In the genomic region with DNA sequence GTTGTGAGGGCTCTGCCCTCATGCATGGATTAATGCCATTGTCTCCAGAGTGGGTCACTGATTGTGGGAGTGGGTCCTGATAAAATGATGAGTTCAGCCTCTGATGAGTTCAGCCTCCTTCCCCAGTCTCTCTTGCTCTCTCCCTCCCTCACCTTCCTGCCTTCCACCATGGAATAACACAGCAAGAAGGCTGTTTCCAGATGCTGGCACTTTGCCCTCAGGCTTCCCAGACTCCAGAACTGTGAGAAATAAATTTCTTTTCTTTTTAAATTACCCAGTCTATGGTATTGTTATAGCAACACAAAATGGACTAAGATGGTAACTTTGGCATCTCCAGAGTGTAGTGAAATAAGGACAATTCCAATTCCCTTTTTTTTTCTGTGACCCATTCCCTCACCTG, we compare ENCODE assay signal across 27 cellular contexts. TPM values are rescaled to one million over a fixed set of nuclear protein-coding genes. Genes with fewer than 3 reads are reported as not detected.
A peak's percentile ranks its signal among the peaks of the same experiment; 100 is the strongest.
DNase-seq lines count a peak whose midpoint lies in the region; ATAC-seq, FAIRE-seq and TF ChIP-seq lines count a peak whose summit lies in the region.
"Had no signal": no experiment of that assay in that cellular context is flagged by ENCODE, and none has a peak within 500 bp of the region (broad histone marks: within the 10 kb centered on the region; RNA-seq: fewer than 3 reads in every experiment).

No MANE protein-coding gene starts in this region.

- H2BK120ac ChIP-seq in IMR-90 (ENCODE audit: low read depth, low read length): peak overlapping the region; percentile 85

- TF ChIP-seq CTCF in CD14-positive monocyte (IDR thresholded peaks at IDR 0.05) (no peak), IMR-90 (conservative IDR thresholded peaks at IDR 0.05; ENCODE audit: low read depth, low read length) (no peak), endothelial cell of umbilical vein (IDR thresholded peaks at IDR 0.05; ENCODE audit: extremely low read depth in 1 of 2, insufficient read depth in 1 of 2, low read depth in 1 of 2, low read length in 2 of 2) (no peak), neural progenitor cell (IDR thresholded peaks at IDR 0.05) (no peak), breast epithelium (IDR thresholded peaks at IDR 0.05) (no peak)

- intact Hi-C loops in CD14-positive monocyte (cut with micrococcal nuclease): no loop called here
- intact Hi-C loops in IMR-90 (cut with micrococcal nuclease): no loop called here
- intact Hi-C loops in endothelial cell of umbilical vein (cut with micrococcal nuclease): loop anchor here (5.0 kb wide), 1 partner anchor 102 kb away; no protein-coding TSS in a partner anchor
- intact Hi-C loops in breast epithelium (cut with DNase I; ENCODE audit: low total_unique reads): no loop called here

- H2BK15ac ChIP-seq in IMR-90 (ENCODE audit: low read depth, low read length): peak overlapping the region; percentile 98; the same call in 2 of the 3 replicates

- H4K5ac ChIP-seq in IMR-90 (ENCODE audit: low read depth, low read length): no peak overlapping the region

- H3K36me3 ChIP-seq in IMR-90 (ENCODE audit: control insufficient read depth, insufficient read depth, low read length): no peaks in the 10 kb centered on the region
- no peaks in the 10 kb centered on the region for H3K36me3 ChIP-seq in endothelial cell of umbilical vein (ENCODE audit: control insufficient read depth in 2 of 2, extremely low read depth in 1 of 2, insufficient read depth in 2 of 2, low read length in 2 of 2)
- no peaks in the 10 kb centered on the region for H3K36me3 ChIP-seq in neural progenitor cell
- H3K36me3 ChIP-seq in breast epithelium: no peaks in the 10 kb centered on the region
- H3K36me3 ChIP-seq: adrenal gland, gastroesophageal sphincter had no signal

- no peak for FAIRE-seq in endothelial cell of umbilical vein (lab: Jason Lieb, UNC)

- H3F3A ChIP-seq in neural progenitor cell (ENCODE audit: low read depth): peaks cover 16% of the 10 kb centered on the region

- H2BK20ac ChIP-seq in IMR-90 (ENCODE audit: low read depth, low read length): peak overlapping the region; percentile 70; the same call in 1 of the 2 replicates

- H3K27me3 ChIP-seq in IMR-90 (ENCODE audit: control insufficient read depth, insufficient read depth, low read length) (no peaks in the 10 kb centered on the region), endothelial cell of umbilical vein (ENCODE audit: control insufficient read depth in 2 of 2, insufficient read depth in 2 of 2, low read length in 2 of 2) (no peaks in the 10 kb centered on the region), neural progenitor cell (no peaks in the 10 kb centered on the region), breast epithelium (no peaks in the 10 kb centered on the region)
- H3K27me3 ChIP-seq: adrenal gland, dorsolateral prefrontal cortex, gastroesophageal sphincter had no signal

- peak overlapping the region; percentile 61 for H3K4ac ChIP-seq in IMR-90 (ENCODE audit: low read depth, low read length)

- peaks cover 42% of the 10 kb centered on the region for H3K4me1 Mint-ChIP-seq in CD14-positive monocyte
- peaks cover 25% of the 10 kb centered on the region for H3K4me1 Mint-ChIP-seq in neural progenitor cell
- H3K4me1 Mint-ChIP-seq: immature natural killer cell had no signal

- no peak overlapping the region for H3K9ac ChIP-seq in IMR-90 (ENCODE audit: low read depth, low read length)
- H3K9ac ChIP-seq in endothelial cell of umbilical vein (replicated peaks; ENCODE audit: extremely low read depth, insufficient read depth, low read length): peak overlapping the region; percentile 51
- H3K9ac ChIP-seq in neural progenitor cell: no peak overlapping the region

- H3K14ac ChIP-seq in IMR-90 (replicated peaks; ENCODE audit: low read depth, low read length): peak overlapping the region; percentile 61; the same call in 1 of the 2 replicates

- DNase-seq in CD14-positive monocyte (ENCODE audit: low spot score): no peak
- no peak for DNase-seq in IMR-90
- peak; percentile 71 for DNase-seq in endothelial cell of umbilical vein (ENCODE audit: low read depth, low spot score)
- DNase-seq in neural progenitor cell (ENCODE audit: low spot score): peak; percentile 51
- no peak for DNase-seq in breast epithelium (ENCODE audit: low spot score in 2 of 2)
- DNase-seq in NK-92 treated with Interleukin-12 subunit alpha and Interleukin-12 subunit beta, amount 100 ng/mL, for 24 hours (lab: John Stamatoyannopoulos, UW): no peak
- DNase-seq: activated CD4-positive, alpha-beta T cell treated with anti-CD3 and anti-CD28 coated beads for 1 hour; activated CD8-positive, alpha-beta memory T cell treated with anti-CD3 and anti-CD28 coated beads, Interleukin-2, amount 50 U/mL, for 48 hours; activated CD8-positive, alpha-beta T cell treated with anti-CD3 and anti-CD28 coated beads for 36 hours; activated naive CD4-positive, alpha-beta T cell treated with anti-CD3 and anti-CD28 coated beads for 36 hours; GOT3; immature natural killer cell; left colon; MM.1S; naive thymus-derived CD8-positive, alpha-beta T cell; NCI-H1105 treated with DMSO at 0.1 percent for 48 hours; NCI-H187 treated with DMSO at 0.1 percent for 48 hours; NCI-H2171; NCI-H510A; stimulated activated CD4-positive, alpha-beta T cell treated with anti-CD3 and anti-CD28 coated beads, Interleukin-4, amount 100 ng/mL, for 4 hours; T-helper 17 cell had no signal

- H3K9me3 Mint-ChIP-seq in CD14-positive monocyte (peaks cover 0 to 7% (median 0%) of the 10 kb centered on the region in 7 donors), neural progenitor cell (no peaks in the 10 kb centered on the region)
- H3K9me3 Mint-ChIP-seq: activated CD8-positive, alpha-beta T cell treated with anti-CD3 and anti-CD28 coated beads for 36 hours; activated naive CD4-positive, alpha-beta T cell treated with anti-CD3 and anti-CD28 coated beads for 36 hours; immature natural killer cell; naive thymus-derived CD8-positive, alpha-beta T cell had no signal

- H4K20me1 ChIP-seq in IMR-90 (ENCODE audit: insufficient read depth, low read length): no peaks in the 10 kb centered on the region
- no peaks in the 10 kb centered on the region for H4K20me1 ChIP-seq in endothelial cell of umbilical vein (replicated peaks; ENCODE audit: control insufficient read depth, extremely low read depth, insufficient read depth, low read length)
- H4K20me1 ChIP-seq in neural progenitor cell (ENCODE audit: low read depth): no peaks in the 10 kb centered on the region

- H3K4me3 Mint-ChIP-seq in CD14-positive monocyte (no peak overlapping the region), neural progenitor cell (no peak overlapping the region)
- H3K4me3 Mint-ChIP-seq: activated CD8-positive, alpha-beta T cell treated with anti-CD3 and anti-CD28 coated beads for 36 hours; activated naive CD4-positive, alpha-beta T cell treated with anti-CD3 and anti-CD28 coated beads for 36 hours; immature natural killer cell; naive thymus-derived CD8-positive, alpha-beta T cell; T-helper 17 cell had no signal

- POLR2A ChIA-PET in IMR-90 (lab: Charles Lee; ENCODE audit: unreplicated experiment): no interaction called here
- POLR2A ChIA-PET in endothelial cell of umbilical vein (lab: Charles Lee): no interaction called here

- H2BK5ac ChIP-seq in IMR-90 (ENCODE audit: low read depth, low read length, poor library complexity, severe bottlenecking): peak overlapping the region; percentile 15

- ATAC-seq in IMR-90 (ENCODE audit: low read depth) (no peak), GM21529 (IDR thresholded peaks at IDR 0.05; ENCODE audit: unreplicated experiment) (no peak), GM18867 (IDR thresholded peaks at IDR 0.05; ENCODE audit: unreplicated experiment) (no peak)
- ATAC-seq: activated CD8-positive, alpha-beta T cell treated with anti-CD3 and anti-CD28 coated beads for 36 hours; gastroesophageal sphincter; left colon; naive thymus-derived CD8-positive, alpha-beta T cell; T-helper 17 cell had no signal

- peak overlapping the region in 4 of 7 donors; percentile 6 to 65 (median 57) for H3K27ac Mint-ChIP-seq in CD14-positive monocyte
- no peak overlapping the region for H3K27ac Mint-ChIP-seq in neural progenitor cell
- H3K27ac Mint-ChIP-seq: activated CD8-positive, alpha-beta T cell treated with anti-CD3 and anti-CD28 coated beads for 36 hours; activated naive CD4-positive, alpha-beta T cell treated with anti-CD3 and anti-CD28 coated beads for 36 hours; immature natural killer cell; T-helper 17 cell had no signal

- H3K9me1 ChIP-seq in IMR-90 (ENCODE audit: insufficient read depth, low read length): peaks cover 13% of the 10 kb centered on the region
- H3K9me1 ChIP-seq in endothelial cell of umbilical vein (replicated peaks; ENCODE audit: control insufficient read depth, extremely low read depth, insufficient read depth, low read length): no peaks in the 10 kb centered on the region

- dilution Hi-C loops in IMR-90 (cut with HindIII; ENCODE audit: low sequenced_read_pairs, unreplicated experiment) (no loop called here), endothelial cell of umbilical vein (cut with MboI; ENCODE audit: extremely low pct_ligation_motif_present, low sequenced_read_pairs) (no loop called here)

- H2AFZ ChIP-seq in IMR-90 (replicated peaks; ENCODE audit: low read length, poor library complexity) (peak overlapping the region; percentile 36), endothelial cell of umbilical vein (ENCODE audit: low read depth, low read length) (peak overlapping the region; percentile 26), neural progenitor cell (replicated peaks) (no peak overlapping the region)

- H3K79me2 ChIP-seq in endothelial cell of umbilical vein (ENCODE audit: control insufficient read depth, insufficient read depth, low read length) (no peaks in the 10 kb centered on the region), neural progenitor cell (ENCODE audit: low read depth) (no peaks in the 10 kb centered on the region)

- H3K27ac ChIP-seq in IMR-90 (ENCODE audit: insufficient read depth, low read length) (no peak overlapping the region), endothelial cell of umbilical vein (ENCODE audit: insufficient read depth, low read depth, low read length) (peak overlapping the region; percentile 81), neural progenitor cell (no peak overlapping the region), breast epithelium (no peak overlapping the region)
- H3K27ac ChIP-seq: gastroesophageal sphincter, SK-N-MC had no signal

- H2AK9ac ChIP-seq in IMR-90 (replicated peaks; ENCODE audit: low read depth, low read length, poor library complexity): no peak overlapping the region

- CTCF ChIA-PET in IMR-90 (lab: Yijun Ruan, JAX): no interaction called here
- CTCF ChIA-PET in endothelial cell of umbilical vein (lab: Charles Lee): interaction anchor here (1.0 kb wide), 3 partner anchors 14 to 46 kb away, joined by 3 read pairs; no protein-coding TSS in a partner anchor

- H3K18ac ChIP-seq in IMR-90 (ENCODE audit: low read depth, low read length): peak overlapping the region; percentile 8; the same call in 1 of the 2 replicates

- TF ChIP-seq RAD21 in IMR-90 (IDR thresholded peaks at IDR 0.05; ENCODE audit: low read length): no peak

- TF ChIP-seq POLR2A in IMR-90 (IDR thresholded peaks at IDR 0.05; ENCODE audit: low read depth, low read length) (no peak), endothelial cell of umbilical vein (IDR thresholded peaks at IDR 0.05; ENCODE audit: low read depth, low read length) (no peak), breast epithelium (IDR thresholded peaks at IDR 0.05) (no peak)

- in situ Hi-C loops in IMR-90 (cut with MboI; ENCODE audit: low sequenced_read_pairs): no loop called here

- H3K4me2 ChIP-seq in IMR-90 (ENCODE audit: low read depth, low read length): no peak overlapping the region
- H3K4me2 ChIP-seq in endothelial cell of umbilical vein (ENCODE audit: insufficient read depth, low read length): peak overlapping the region; percentile 87
- peak overlapping the region; percentile 17 for H3K4me2 ChIP-seq in neural progenitor cell

- peak overlapping the region; percentile 71 for H4K91ac ChIP-seq in IMR-90 (ENCODE audit: insufficient read depth, low read depth, low read length)

- H3K4me3 ChIP-seq in IMR-90 (ENCODE audit: insufficient read depth, low read depth, low read length): no peak overlapping the region
- no peak overlapping the region for H3K4me3 ChIP-seq in endothelial cell of umbilical vein (replicated peaks in 1 of 3; ENCODE audit: insufficient read depth in 1 of 3, low read depth in 1 of 3, low read length in 3 of 3)
- H3K4me3 ChIP-seq in neural progenitor cell: no peak overlapping the region
- H3K4me3 ChIP-seq in breast epithelium: no peak overlapping the region
- H3K4me3 ChIP-seq: adrenal gland, dorsolateral prefrontal cortex, gastroesophageal sphincter, SK-N-MC had no signal

- peak overlapping the region; percentile 64; the same call in 1 of the 2 replicates for H3K23ac ChIP-seq in IMR-90 (ENCODE audit: low read depth, low read length)

- BruUV-seq in IMR-90 (replicated peaks; lab: Mats Ljungman, UMichigan): no TSS peak
- no TSS peak for BruUV-seq in endothelial cell of umbilical vein (replicated peaks; lab: Mats Ljungman, UMichigan)

- H3K27me3 Mint-ChIP-seq in CD14-positive monocyte (ENCODE audit: low read depth in 3 of 3) (peaks cover 0 to 2% (median 0%) of the 10 kb centered on the region in 3 donors), neural progenitor cell (ENCODE audit: insufficient read depth, low read depth) (peaks cover 5% of the 10 kb centered on the region)

- H4K8ac ChIP-seq in IMR-90 (ENCODE audit: low read depth in 2 of 2, low read length in 2 of 2): peak overlapping the region; percentile 33 to 44; a peak in 2 of 4 replicates

- no peak overlapping the region for H3K56ac ChIP-seq in IMR-90 (ENCODE audit: extremely low read depth, insufficient read depth, low read length)

- H3K4me1 ChIP-seq in IMR-90 (ENCODE audit: control insufficient read depth, insufficient read depth, low read length): peaks cover 9% of the 10 kb centered on the region
- H3K4me1 ChIP-seq in endothelial cell of umbilical vein (ENCODE audit: control insufficient read depth, extremely low read depth, insufficient read depth, low read length): peaks cover 58% of the 10 kb centered on the region
- H3K4me1 ChIP-seq in neural progenitor cell: peaks cover 25% of the 10 kb centered on the region
- no peaks in the 10 kb centered on the region for H3K4me1 ChIP-seq in breast epithelium

- peak overlapping the region; percentile 80 for H2AK5ac ChIP-seq in IMR-90 (ENCODE audit: low read depth, low read length)

- H3K36me3 Mint-ChIP-seq in CD14-positive monocyte (no peaks in the 10 kb centered on the region), neural progenitor cell (peaks cover 2% of the 10 kb centered on the region)
- H3K36me3 Mint-ChIP-seq: immature natural killer cell had no signal

- peaks cover 3 to 17% of the 10 kb centered on the region in 2 experiments; a peak in 3 of 4 replicates for H3K79me1 ChIP-seq in IMR-90 (ENCODE audit: low read depth in 1 of 2, low read length in 2 of 2)

- no peaks in the 10 kb centered on the region for H3K9me3 ChIP-seq in IMR-90 (ENCODE audit: control insufficient read depth, insufficient read depth, low read length)
- H3K9me3 ChIP-seq in endothelial cell of umbilical vein (replicated peaks; ENCODE audit: control insufficient read depth, insufficient read depth, low read length): no peaks in the 10 kb centered on the region
- H3K9me3 ChIP-seq in neural progenitor cell (ENCODE audit: low read depth): no peaks in the 10 kb centered on the region
- no peaks in the 10 kb centered on the region for H3K9me3 ChIP-seq in breast epithelium
- H3K9me3 ChIP-seq: adrenal gland, gastroesophageal sphincter had no signal

RNA-seq across cellular contexts. Expression of a gene that starts 47.1 kb away (rescaled TPM):
- polyA plus RNA-seq in CD14-positive monocyte (1 to 10 TPM; 1.0 to 4.0 TPM), IMR-90 (2012; rRNA removed) (12.2 and 13.2 TPM in 2 replicates), endothelial cell of umbilical vein (6.4 and 8.0 TPM in 2 replicates)
- total RNA-seq in IMR-90 (2012; rRNA removed) (32.6 and 48.3 TPM in 2 replicates), endothelial cell of umbilical vein (45.9 and 46.2 TPM in 2 replicates), neural progenitor cell (ENCODE audit: low replicate concordance) (35.4 and 79.5 TPM in 2 replicates), breast epithelium (100 to 1,000 TPM in 1 of 3 donors, 10 to 100 TPM in 2; 56.2 to 101 (median 69.8) TPM)
- 2.0 and 2.7 TPM in 2 replicates for polyA plus RNA-seq in IMR-90 (2012; cell fraction: cytosol; rRNA removed)
- 5.4 and 33.0 TPM in 2 replicates for polyA plus RNA-seq in IMR-90 (2012; cell fraction: nucleus; rRNA removed; ENCODE audit: low replicate concordance)
- polyA plus RNA-seq in endothelial cell of umbilical vein (2011; cell fraction: cytosol; rRNA removed): 8.0 and 8.1 TPM in 2 replicates
- polyA plus RNA-seq in endothelial cell of umbilical vein (2011; cell fraction: nucleus; rRNA removed): 37.0 and 46.6 TPM in 2 replicates
- 13.5 and 17.1 TPM in 2 replicates for polyA plus RNA-seq in endothelial cell of umbilical vein (2012)
- polyA minus RNA-seq in endothelial cell of umbilical vein: 19.6 and 20.1 TPM in 2 replicates
- polyA minus RNA-seq in endothelial cell of umbilical vein (2011; cell fraction: cytosol; rRNA and poly(A)+ RNA removed): 8.5 TPM
- 98.0 and 121 TPM in 2 replicates for polyA minus RNA-seq in endothelial cell of umbilical vein (2011; cell fraction: nucleus; rRNA and poly(A)+ RNA removed)

Comparison
In these comparisons a context has a peak if more than half of its experiments do, and no peak if none do; other contexts are left out.
1. DNase-seq: peak in endothelial cell of umbilical vein (single experiment) and neural progenitor cell (single experiment); none in CD14-positive monocyte (single experiment), IMR-90 (single experiment), breast epithelium (0 of 2) and NK-92 treated with Interleukin-12 subunit alpha and Interleukin-12 subunit beta, amount 100 ng/mL, for 24 hours (single experiment).